14 cellular contexts compared by ENCODE assay signal in the genomic region with DNA sequence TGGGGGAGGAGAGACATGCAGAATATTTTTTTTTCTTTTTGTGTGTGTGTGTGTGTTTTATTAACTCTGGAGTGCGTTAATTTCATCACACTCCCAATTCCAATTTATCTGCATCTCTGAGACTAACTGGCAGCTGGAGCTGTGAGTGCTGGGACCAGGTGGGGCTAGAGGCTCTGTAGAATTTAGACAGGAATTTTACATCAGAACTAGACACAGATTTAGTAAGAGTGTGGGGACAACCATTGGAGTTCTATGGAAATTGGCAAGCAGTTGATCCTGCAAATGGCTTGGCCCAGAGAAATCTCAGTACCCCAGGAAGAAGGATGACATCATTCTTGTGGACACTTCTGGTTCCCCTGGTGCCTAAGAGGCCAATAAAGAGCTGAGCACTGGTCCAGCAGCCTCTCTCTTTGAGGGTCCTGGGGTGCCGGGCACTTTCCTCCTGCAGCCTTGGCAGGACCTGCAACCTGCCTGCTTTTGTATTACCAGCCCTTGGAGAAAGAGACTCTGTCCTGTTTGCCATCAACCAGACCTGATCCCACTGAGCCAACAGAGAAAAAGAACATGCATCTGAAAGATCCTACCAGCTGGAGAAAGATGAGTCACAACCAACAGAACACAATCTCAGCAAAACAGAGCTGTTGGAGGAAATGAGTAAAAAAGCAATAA.
DNase-seq lines count a peak whose midpoint lies in the region; ATAC-seq lines count a peak whose summit lies in the region.
"Had no signal": no experiment of that assay in that cellular context is flagged by ENCODE, and none has a peak within 500 bp of the region (broad histone marks: within the 10 kb centered on the region; RNA-seq: fewer than 3 reads in every experiment).

No MANE protein-coding gene starts in this region.

- H3K4ac ChIP-seq in mesenchymal stem cell (ENCODE audit: low read depth in 1 of 2, low read length in 2 of 2), result peak overlapping the region; percentile 28 to 73

- H2BK15ac ChIP-seq in mesenchymal stem cell (ENCODE audit: low read depth, poor library complexity, severe bottlenecking), result no peak overlapping the region

- peak overlapping the region in 1 of 2 experiments; percentile 54 for H3K18ac ChIP-seq in mesenchymal stem cell (ENCODE audit: low read depth in 1 of 2, low read length in 2 of 2)

- peak overlapping the region; percentile 47 for H3K27ac ChIP-seq in mesenchymal stem cell (ENCODE audit: low read length, poor library complexity, severe bottlenecking)
- H3K27ac ChIP-seq: heart left ventricle, RWPE1, uterus, VCaP had no signal

- H3K27me3 ChIP-seq in MG63 (no peaks in the 10 kb centered on the region), mesenchymal stem cell (ENCODE audit: control insufficient read depth in 1 of 2, insufficient read depth in 1 of 2, low read length in 2 of 2) (no peaks in the 10 kb centered on the region)
- H3K27me3 ChIP-seq: heart left ventricle, uterus had no signal

- H3K4me1 Mint-ChIP-seq in T-cell, result no peaks in the 10 kb centered on the region
- H3K4me1 Mint-ChIP-seq: CD14-positive monocyte had no signal

- H2BK12ac ChIP-seq in mesenchymal stem cell (ENCODE audit: low read length in 2 of 2), result peak overlapping the region in 1 of 2 experiments; percentile 7

- no peak overlapping the region for H2BK5ac ChIP-seq in mesenchymal stem cell (ENCODE audit: low read depth, low read length, poor library complexity, severe bottlenecking)

- H3K79me1 ChIP-seq in mesenchymal stem cell (replicated peaks; ENCODE audit: low read length, poor library complexity, severe bottlenecking), result no peaks in the 10 kb centered on the region

- no peak overlapping the region for H3K9ac ChIP-seq in mesenchymal stem cell (ENCODE audit: low read length)

- POLR2A ChIA-PET in T-cell (lab: Charles Lee), result no interaction called here

- no peak overlapping the region for H2BK120ac ChIP-seq in mesenchymal stem cell (ENCODE audit: low read depth, low read length)

- DNase-seq in Ammon's horn (ENCODE audit: low spot score), result peak; percentile 40
- DNase-seq in MG63, result peak; percentile 8
- DNase-seq in cerebellum (ENCODE audit: low spot score), result peak; percentile 28
- peak; percentile 82 for DNase-seq in mesenchymal stem cell
- DNase-seq in foreskin melanocyte, result no peak
- DNase-seq in NCI-H1417 treated with DMSO at 0.1 percent for 48 hours (lab: John Stamatoyannopoulos, UW), result no peak
- DNase-seq in T-cell, result no peak
- DNase-seq: central memory CD4-positive, alpha-beta T cell; heart left ventricle; uterus had no signal

- no peaks in the 10 kb centered on the region for H3K36me3 Mint-ChIP-seq in T-cell
- H3K36me3 Mint-ChIP-seq: CD14-positive monocyte had no signal

- peaks cover 0 to 1% of the 10 kb centered on the region in 2 donors for H3K27me3 Mint-ChIP-seq in T-cell

- no peak overlapping the region for H4K91ac ChIP-seq in mesenchymal stem cell (ENCODE audit: low read length)

- no peaks in the 10 kb centered on the region for H3K36me3 ChIP-seq in MG63
- H3K36me3 ChIP-seq in mesenchymal stem cell (ENCODE audit: control insufficient read depth in 1 of 2, insufficient read depth in 2 of 2, low read depth in 1 of 2, low read length in 2 of 2), result no peaks in the 10 kb centered on the region
- H3K36me3 ChIP-seq: heart left ventricle, uterus had no signal

- peaks cover 7% of the 10 kb centered on the region for H3K4me1 ChIP-seq in mesenchymal stem cell (ENCODE audit: control insufficient read depth, insufficient read depth, low read depth, low read length)
- H3K4me1 ChIP-seq: uterus had no signal

- 50% methylated on average over 1 of the region's 2 CpGs for WGBS in mesenchymal stem cell

- no peak overlapping the region for H3K23ac ChIP-seq in mesenchymal stem cell (ENCODE audit: low read length in 2 of 2)

- no peak overlapping the region for H4K8ac ChIP-seq in mesenchymal stem cell (ENCODE audit: low read length)

- no peak overlapping the region for H3K4me3 Mint-ChIP-seq in T-cell
- H3K4me3 Mint-ChIP-seq: CD14-positive monocyte had no signal

- H3K4me2 ChIP-seq in mesenchymal stem cell (ENCODE audit: low read length, poor library complexity, severe bottlenecking), result no peak overlapping the region

- no peak overlapping the region for H3K14ac ChIP-seq in mesenchymal stem cell (ENCODE audit: low read length in 2 of 2)

- H3K9me3 ChIP-seq in MG63, result no peaks in the 10 kb centered on the region
- peaks cover 8% of the 10 kb centered on the region for H3K9me3 ChIP-seq in mesenchymal stem cell (ENCODE audit: control insufficient read depth, low read length)
- H3K9me3 ChIP-seq: uterus had no signal

- H2AK5ac ChIP-seq in mesenchymal stem cell (ENCODE audit: low read length, severe bottlenecking), result peak overlapping the region; percentile 88

- CTCF ChIA-PET in T-cell (lab: Charles Lee), result no interaction called here

- ATAC-seq in HG02759 (IDR thresholded peaks at IDR 0.05; ENCODE audit: unreplicated experiment) (no peak), T-cell (replicated peaks in 1 of 4) (no peak)

- H3K9me3 Mint-ChIP-seq in T-cell, result peaks cover 0 to 9% (median 0%) of the 10 kb centered on the region in 3 donors

- H3K27ac Mint-ChIP-seq in T-cell, result no peak overlapping the region

- no peak overlapping the region for H2AFZ ChIP-seq in mesenchymal stem cell (ENCODE audit: low read depth, low read length)

- H3K4me3 ChIP-seq in MG63, result no peak overlapping the region
- H3K4me3 ChIP-seq in mesenchymal stem cell (ENCODE audit: insufficient read depth in 1 of 2, low read depth in 1 of 2, low read length in 2 of 2), result no peak overlapping the region
- H3K4me3 ChIP-seq: heart left ventricle, uterus had no signal

Comparison
In these comparisons a context has a peak if more than half of its experiments do, and no peak if none do; other contexts are left out.
1. DNase-seq: peak in Ammon's horn (single experiment), MG63 (single experiment), cerebellum (single experiment) and mesenchymal stem cell (single experiment); none in foreskin melanocyte (single experiment), NCI-H1417 treated with DMSO at 0.1 percent for 48 hours (single experiment) and T-cell (0 of 34).